9 cellular contexts compared by ENCODE assay signal in the genomic region with DNA sequence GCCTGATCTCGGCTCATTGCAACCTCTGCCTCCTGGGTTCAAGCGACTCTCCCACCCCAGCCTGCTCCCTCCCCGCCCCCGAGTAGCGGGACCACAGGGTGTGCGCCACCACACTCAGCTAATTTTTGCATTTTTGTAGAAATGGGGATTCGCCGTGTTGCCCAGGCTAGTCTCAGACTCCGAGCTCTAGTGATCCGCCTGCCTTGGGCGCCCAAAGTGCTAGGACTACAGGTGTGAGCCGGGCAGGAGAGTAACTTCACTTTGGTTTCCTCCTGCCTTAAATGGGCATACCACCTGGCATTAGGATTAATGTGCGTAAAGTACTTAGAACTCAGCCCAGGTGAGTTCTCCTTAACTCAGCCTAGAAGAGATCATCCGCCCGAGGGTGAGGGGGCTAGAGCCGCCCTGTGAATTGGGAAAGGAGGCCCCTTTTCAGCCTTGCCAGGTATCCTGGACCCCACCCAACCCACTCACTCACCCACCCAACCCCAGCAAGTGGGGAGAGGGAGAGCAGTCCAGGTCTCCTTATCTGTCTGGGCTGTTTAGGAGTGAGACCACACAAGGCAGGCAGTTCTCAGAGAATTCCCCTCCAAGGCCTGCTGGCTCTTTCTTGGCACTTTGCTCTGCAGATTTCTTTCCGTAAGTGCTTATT. TPM values are rescaled to one million over a fixed set of nuclear protein-coding genes. Genes with fewer than 3 reads are reported as not detected.
DNase-seq lines count a peak whose midpoint lies in the region; ATAC-seq and TF ChIP-seq lines count a peak whose summit lies in the region.
"Had no signal": no experiment of that assay in that cellular context is flagged by ENCODE, and none has a peak within 500 bp of the region (broad histone marks: within the 10 kb centered on the region; RNA-seq: fewer than 3 reads in every experiment).

No MANE protein-coding gene starts in this region.

- H3K27me3 ChIP-seq in right lobe of liver (no peaks in the 10 kb centered on the region), thyroid gland (no peaks in the 10 kb centered on the region)

- H3K36me3 ChIP-seq in right lobe of liver: peaks cover 0 to 11% (median 7%) of the 10 kb centered on the region in 4 donors
- H3K36me3 ChIP-seq in thyroid gland: peaks cover 14 to 20% of the 10 kb centered on the region in 2 donors

- H3K27ac ChIP-seq in right lobe of liver (peak overlapping the region; percentile 93 to 100 (median 99)), thyroid gland (peak overlapping the region; percentile 95 to 100 (median 99))

- H3K9me3 Mint-ChIP-seq in activated T-helper 1 cell treated with anti-CD3 and anti-CD28 coated beads, Interleukin-12 subunit alpha, Interleukin-12 subunit beta, Interleukin-2, Interleukin-4 antibody, amounts not matched to agents 30 ng/mL and 10 ng/mL and 1 ng/mL, durations not matched to agents 14 hours and 24 hours and 36 hours: no peaks in the 10 kb centered on the region

- TF ChIP-seq CTCF in right lobe of liver (IDR thresholded peaks at IDR 0.05): no peak
- TF ChIP-seq CTCF in thyroid gland (IDR thresholded peaks at IDR 0.05): no peak

- no peaks in the 10 kb centered on the region for H3K27me3 Mint-ChIP-seq in activated T-helper 1 cell treated with anti-CD3 and anti-CD28 coated beads, Interleukin-12 subunit alpha, Interleukin-12 subunit beta, Interleukin-2, Interleukin-4 antibody, amounts not matched to agents 30 ng/mL and 10 ng/mL and 1 ng/mL, durations not matched to agents 14 hours and 24 hours and 36 hours (ENCODE audit: insufficient read depth)

- WGBS in right lobe of liver (ENCODE audit: insufficient coverage, low coverage, low lambda C conversion rate, missing lambda C conversion rate): 93% methylated on average over 7 of the region's 17 CpGs
- 89 to 92% methylated on average over 16 to 17 of the region's 17 CpGs for WGBS in thyroid gland, 2 donors

- peak overlapping the region; percentile 53 for H3K4me3 Mint-ChIP-seq in activated T-helper 1 cell treated with anti-CD3 and anti-CD28 coated beads, Interleukin-12 subunit alpha, Interleukin-12 subunit beta, Interleukin-2, Interleukin-4 antibody, amounts not matched to agents 30 ng/mL and 10 ng/mL and 1 ng/mL, durations not matched to agents 14 hours and 24 hours and 36 hours

- H3K4me3 ChIP-seq in right lobe of liver: peak overlapping the region in 1 of 3 donors; percentile 84
- peak overlapping the region in 1 of 3 donors; percentile 1 for H3K4me3 ChIP-seq in thyroid gland (replicated peaks in 1 of 3)

- H3K9me3 ChIP-seq in right lobe of liver (no peaks in the 10 kb centered on the region), thyroid gland (no peaks in the 10 kb centered on the region)

- peaks cover 13% of the 10 kb centered on the region for H3K36me3 Mint-ChIP-seq in activated T-helper 1 cell treated with anti-CD3 and anti-CD28 coated beads, Interleukin-12 subunit alpha, Interleukin-12 subunit beta, Interleukin-2, Interleukin-4 antibody, amounts not matched to agents 30 ng/mL and 10 ng/mL and 1 ng/mL, durations not matched to agents 14 hours and 24 hours and 36 hours (ENCODE audit: low read depth)

- peak overlapping the region; percentile 55 for H3K27ac Mint-ChIP-seq in activated T-helper 1 cell treated with anti-CD3 and anti-CD28 coated beads, Interleukin-12 subunit alpha, Interleukin-12 subunit beta, Interleukin-2, Interleukin-4 antibody, amounts not matched to agents 30 ng/mL and 10 ng/mL and 1 ng/mL, durations not matched to agents 14 hours and 24 hours and 36 hours

- TF ChIP-seq POLR2A in right lobe of liver (IDR thresholded peaks at IDR 0.05): no peak
- TF ChIP-seq POLR2A in thyroid gland (IDR thresholded peaks at IDR 0.05): no peak

- intact Hi-C loops in activated T-helper 1 cell treated with anti-CD3 and anti-CD28 coated beads, Interleukin-12 subunit alpha, Interleukin-12 subunit beta, Interleukin-2, Interleukin-4 antibody, amounts not matched to agents 30 ng/mL and 10 ng/mL and 1 ng/mL, durations not matched to agents 14 hours and 24 hours and 36 hours (cut with micrococcal nuclease): no loop called here
- intact Hi-C loops in right lobe of liver (cut with DNase I): no loop called here
- intact Hi-C loops in thyroid gland (cut with DNase I): no loop called here

- peak; percentile 71 for DNase-seq in activated effector memory CD4-positive, alpha-beta T cell treated with anti-CD3 and anti-CD28 coated beads, Interleukin-2, amount 50 U/mL, for 16 hours
- DNase-seq in activated effector memory CD4-positive, alpha-beta T cell treated with Interleukin-2 at 50 U/mL for 16 hours: no peak
- DNase-seq in activated T-helper 1 cell treated with anti-CD3 and anti-CD28 coated beads, Interleukin-12 subunit alpha, Interleukin-12 subunit beta, Interleukin-2, Interleukin-4 antibody, amounts not matched to agents 30 ng/mL and 10 ng/mL and 1 ng/mL, durations not matched to agents 14 hours and 24 hours and 36 hours (ENCODE audit: low spot score): no peak
- DNase-seq in right lobe of liver: peak in 1 of 3 donors; percentile 57
- DNase-seq in thyroid gland: no peak
- no peak for DNase-seq in kidney glomerular epithelial cell (lab: John Stamatoyannopoulos, UW)
- DNase-seq in retina: no peak
- DNase-seq: NCI-H1694 had no signal

- ATAC-seq in right lobe of liver: no peak
- no peak for ATAC-seq in GM18517 (IDR thresholded peaks at IDR 0.05; ENCODE audit: unreplicated experiment)

- H3K4me1 ChIP-seq in right lobe of liver (peaks cover 0 to 34% (median 15%) of the 10 kb centered on the region in 4 donors), thyroid gland (peaks cover 44 to 49% of the 10 kb centered on the region in 2 donors)

- peaks cover 60% of the 10 kb centered on the region for H3K4me1 Mint-ChIP-seq in activated T-helper 1 cell treated with anti-CD3 and anti-CD28 coated beads, Interleukin-12 subunit alpha, Interleukin-12 subunit beta, Interleukin-2, Interleukin-4 antibody, amounts not matched to agents 30 ng/mL and 10 ng/mL and 1 ng/mL, durations not matched to agents 14 hours and 24 hours and 36 hours (ENCODE audit: low read depth)

RNA-seq across cellular contexts. Expression of a gene that starts 1.3 kb away (rescaled TPM):
- total RNA-seq in activated T-helper 1 cell treated with anti-CD3 and anti-CD28 coated beads, Interleukin-12 subunit alpha, Interleukin-12 subunit beta, Interleukin-2, Interleukin-4 antibody, amounts not matched to agents 30 ng/mL and 10 ng/mL and 1 ng/mL, durations not matched to agents 14 hours and 24 hours and 36 hours: 31.2 and 32.0 TPM in 2 replicates
- 100 to 1,000 TPM in 3 of 6 experiments, 10 to 100 TPM in 3; 28.3 to 156 (median 91.7) TPM for total RNA-seq in right lobe of liver
- total RNA-seq in thyroid gland: 100 to 1,000 TPM in 1 of 4 donors, 10 to 100 TPM in 3; 32.4 to 109 (median 62.4) TPM

RNA-seq across cellular contexts. Expression of a gene that starts 7.1 kb away (rescaled TPM):
- 43.9 and 47.3 TPM in 2 replicates for total RNA-seq in activated T-helper 1 cell treated with anti-CD3 and anti-CD28 coated beads, Interleukin-12 subunit alpha, Interleukin-12 subunit beta, Interleukin-2, Interleukin-4 antibody, amounts not matched to agents 30 ng/mL and 10 ng/mL and 1 ng/mL, durations not matched to agents 14 hours and 24 hours and 36 hours
- total RNA-seq in right lobe of liver (10 to 100 TPM in 1 of 6 experiments, 1 to 10 TPM in 5; 1.6 to 15.0 (median 6.3) TPM), thyroid gland (10 to 100 TPM in 2 of 4 donors, 1 to 10 TPM in 2; 8.2 to 29.1 (median 10.7) TPM)

RNA-seq across cellular contexts. Expression of a gene that starts 14.2 kb away (rescaled TPM):
- 37.5 and 45.8 TPM in 2 replicates for total RNA-seq in activated T-helper 1 cell treated with anti-CD3 and anti-CD28 coated beads, Interleukin-12 subunit alpha, Interleukin-12 subunit beta, Interleukin-2, Interleukin-4 antibody, amounts not matched to agents 30 ng/mL and 10 ng/mL and 1 ng/mL, durations not matched to agents 14 hours and 24 hours and 36 hours
- total RNA-seq in right lobe of liver: 10 to 100 TPM; 19.4 to 38.1 (median 24.1) TPM
- total RNA-seq in thyroid gland: 10 to 100 TPM; 44.3 to 77.5 (median 63.4) TPM

RNA-seq across cellular contexts. Expression of a gene that starts 14.5 kb away (rescaled TPM):
- 54.8 and 57.3 TPM in 2 replicates for total RNA-seq in activated T-helper 1 cell treated with anti-CD3 and anti-CD28 coated beads, Interleukin-12 subunit alpha, Interleukin-12 subunit beta, Interleukin-2, Interleukin-4 antibody, amounts not matched to agents 30 ng/mL and 10 ng/mL and 1 ng/mL, durations not matched to agents 14 hours and 24 hours and 36 hours
- total RNA-seq in right lobe of liver: 10 to 100 TPM; 18.6 to 34.9 (median 24.8) TPM
- total RNA-seq in thyroid gland: 10 to 100 TPM; 38.8 to 60.3 (median 50.8) TPM

RNA-seq across cellular contexts. Expression of a gene that starts 30.4 kb away (rescaled TPM):
- total RNA-seq in activated T-helper 1 cell treated with anti-CD3 and anti-CD28 coated beads, Interleukin-12 subunit alpha, Interleukin-12 subunit beta, Interleukin-2, Interleukin-4 antibody, amounts not matched to agents 30 ng/mL and 10 ng/mL and 1 ng/mL, durations not matched to agents 14 hours and 24 hours and 36 hours: 2,440 and 2,532 TPM in 2 replicates
- 100 to 1,000 TPM; 448 to 643 (median 568) TPM for total RNA-seq in right lobe of liver
- total RNA-seq in thyroid gland: 1,000 to 10,000 TPM in 2 of 4 donors, 100 to 1,000 TPM in 2; 919 to 2,686 (median 1,277) TPM
